In genomic region chr12:129672110-129672509, GRCh38 we compare ENCODE assay signal across 26 cellular contexts.
"Had no signal": no experiment of that assay in that cellular context is flagged by ENCODE, and none has a peak within 500 bp of the region (broad histone marks: within the 10 kb centered on the region; RNA-seq: fewer than 3 reads in every experiment).

No MANE protein-coding gene starts in this region.

- H3K4me1 ChIP-seq: colonic mucosa, esophagus squamous epithelium, foreskin keratinocyte, gastrocnemius medialis, gastroesophageal sphincter, heart left ventricle, heart right ventricle had no signal

- FAIRE-seq: colon, endometrium, endothelial cell of umbilical vein, frontal cortex had no signal

- H3K4me3 ChIP-seq: colonic mucosa, coronary artery, dorsolateral prefrontal cortex, esophagus squamous epithelium, gastrocnemius medialis, gastroesophageal sphincter, heart left ventricle, heart right ventricle had no signal

- H3K27ac ChIP-seq: colonic mucosa, coronary artery, dorsolateral prefrontal cortex, epithelial cell of prostate, esophagus squamous epithelium, foreskin keratinocyte, gastrocnemius medialis, gastroesophageal sphincter, heart left ventricle, heart right ventricle had no signal

- H3K9me3 ChIP-seq: colonic mucosa, esophagus squamous epithelium, gastrocnemius medialis, gastroesophageal sphincter had no signal

- H3K36me3 ChIP-seq: colonic mucosa, esophagus squamous epithelium, gastrocnemius medialis, gastroesophageal sphincter, heart left ventricle, heart right ventricle had no signal

- H3K27me3 ChIP-seq: colonic mucosa, dorsolateral prefrontal cortex, esophagus squamous epithelium, foreskin keratinocyte, gastrocnemius medialis, gastroesophageal sphincter, heart left ventricle, heart right ventricle had no signal

- DNase-seq: colonic mucosa; cortex of kidney; dermis blood vessel endothelial cell; dorsolateral prefrontal cortex; effector CD4-positive, alpha-beta T cell; effector CD8-positive, alpha-beta T cell; effector memory CD4-positive, alpha-beta T cell; effector memory CD8-positive, alpha-beta T cell; endodermal cell; erythroblast; esophagus squamous epithelium; foreskin fibroblast; foreskin keratinocyte; foreskin melanocyte; gastrocnemius medialis; glutamatergic neuron; head of caudate nucleus; heart left ventricle; heart right ventricle had no signal
